Comparison of ENCODE assay signal across 2 cellular contexts in the genomic region with DNA sequence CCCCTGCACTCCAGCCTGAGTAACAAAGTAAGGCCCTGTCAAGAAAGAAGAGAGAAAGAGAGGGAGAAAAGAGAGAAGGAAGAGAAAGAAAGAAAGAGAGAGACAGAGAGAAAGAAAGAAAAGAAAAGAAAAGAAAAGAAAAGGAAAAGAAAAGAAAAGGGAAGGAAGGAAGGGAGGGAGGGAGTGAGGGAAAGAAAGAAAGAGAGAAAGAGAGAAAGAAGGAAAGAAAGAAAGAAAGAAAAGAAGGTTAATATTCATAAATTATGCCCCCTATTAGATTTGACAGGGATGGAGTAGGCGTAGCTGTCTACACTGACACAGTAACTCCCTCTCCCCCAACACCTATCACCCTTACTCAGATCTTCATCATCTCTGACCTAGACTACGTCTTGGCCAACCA.
TF ChIP-seq lines count a peak whose summit lies in the region.

No MANE protein-coding gene starts in this region.

TF ChIP-seq in K562, 482 proteins besides CTCF, POLR2A, EP300 and RAD21:
- TF ChIP-seq, protein P1, sequence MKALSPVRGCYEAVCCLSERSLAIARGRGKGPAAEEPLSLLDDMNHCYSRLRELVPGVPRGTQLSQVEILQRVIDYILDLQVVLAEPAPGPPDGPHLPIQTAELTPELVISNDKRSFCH (CRISPR knock-in tag; IDR thresholded peaks at IDR 0.05): no peak
- TF ChIP-seq, protein P1 (tag; IDR thresholded peaks at IDR 0.05): no peak
- TF ChIP-seq, protein P2, sequence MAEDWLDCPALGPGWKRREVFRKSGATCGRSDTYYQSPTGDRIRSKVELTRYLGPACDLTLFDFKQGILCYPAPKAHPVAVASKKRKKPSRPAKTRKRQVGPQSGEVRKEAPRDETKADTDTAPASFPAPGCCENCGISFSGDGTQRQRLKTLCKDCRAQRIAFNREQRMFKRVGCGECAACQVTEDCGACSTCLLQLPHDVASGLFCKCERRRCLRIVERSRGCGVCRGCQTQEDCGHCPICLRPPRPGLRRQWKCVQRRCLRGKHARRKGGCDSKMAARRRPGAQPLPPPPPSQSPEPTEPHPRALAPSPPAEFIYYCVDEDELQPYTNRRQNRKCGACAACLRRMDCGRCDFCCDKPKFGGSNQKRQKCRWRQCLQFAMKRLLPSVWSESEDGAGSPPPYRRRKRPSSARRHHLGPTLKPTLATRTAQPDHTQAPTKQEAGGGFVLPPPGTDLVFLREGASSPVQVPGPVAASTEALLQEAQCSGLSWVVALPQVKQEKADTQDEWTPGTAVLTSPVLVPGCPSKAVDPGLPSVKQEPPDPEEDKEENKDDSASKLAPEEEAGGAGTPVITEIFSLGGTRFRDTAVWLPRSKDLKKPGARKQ (CRISPR knock-in tag; IDR thresholded peaks at IDR 0.05): no peak
- TF ChIP-seq TGIF2 (CRISPR knock-in tag; IDR thresholded peaks at IDR 0.05) (no peak), RBM34 (IDR thresholded peaks at IDR 0.05; ENCODE audit: borderline replicate concordance, insufficient read depth, low read length) (no peak)
- TF ChIP-seq, protein P3, sequence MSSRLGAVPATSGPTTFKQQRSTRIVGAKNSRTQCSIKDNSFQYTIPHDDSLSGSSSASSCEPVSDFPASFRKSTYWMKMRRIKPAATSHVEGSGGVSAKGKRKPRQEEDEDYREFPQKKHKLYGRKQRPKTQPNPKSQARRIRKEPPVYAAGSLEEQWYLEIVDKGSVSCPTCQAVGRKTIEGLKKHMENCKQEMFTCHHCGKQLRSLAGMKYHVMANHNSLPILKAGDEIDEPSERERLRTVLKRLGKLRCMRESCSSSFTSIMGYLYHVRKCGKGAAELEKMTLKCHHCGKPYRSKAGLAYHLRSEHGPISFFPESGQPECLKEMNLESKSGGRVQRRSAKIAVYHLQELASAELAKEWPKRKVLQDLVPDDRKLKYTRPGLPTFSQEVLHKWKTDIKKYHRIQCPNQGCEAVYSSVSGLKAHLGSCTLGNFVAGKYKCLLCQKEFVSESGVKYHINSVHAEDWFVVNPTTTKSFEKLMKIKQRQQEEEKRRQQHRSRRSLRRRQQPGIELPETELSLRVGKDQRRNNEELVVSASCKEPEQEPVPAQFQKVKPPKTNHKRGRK (tag; IDR thresholded peaks at IDR 0.05): peak; percentile 77
- TF ChIP-seq, protein P4, sequence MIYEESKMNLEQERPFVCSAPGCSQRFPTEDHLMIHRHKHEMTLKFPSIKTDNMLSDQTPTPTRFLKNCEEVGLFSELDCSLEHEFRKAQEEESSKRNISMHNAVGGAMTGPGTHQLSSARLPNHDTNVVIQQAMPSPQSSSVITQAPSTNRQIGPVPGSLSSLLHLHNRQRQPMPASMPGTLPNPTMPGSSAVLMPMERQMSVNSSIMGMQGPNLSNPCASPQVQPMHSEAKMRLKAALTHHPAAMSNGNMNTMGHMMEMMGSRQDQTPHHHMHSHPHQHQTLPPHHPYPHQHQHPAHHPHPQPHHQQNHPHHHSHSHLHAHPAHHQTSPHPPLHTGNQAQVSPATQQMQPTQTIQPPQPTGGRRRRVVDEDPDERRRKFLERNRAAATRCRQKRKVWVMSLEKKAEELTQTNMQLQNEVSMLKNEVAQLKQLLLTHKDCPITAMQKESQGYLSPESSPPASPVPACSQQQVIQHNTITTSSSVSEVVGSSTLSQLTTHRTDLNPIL (CRISPR knock-in tag; IDR thresholded peaks at IDR 0.05): no peak

TF ChIP-seq in SK-N-SH, 30 proteins besides CTCF, POLR2A, EP300 and RAD21:
- TF ChIP-seq SMC3 (IDR thresholded peaks at IDR 0.05; ENCODE audit: low read depth, low read length): no peak
- TF ChIP-seq, protein P5, sequence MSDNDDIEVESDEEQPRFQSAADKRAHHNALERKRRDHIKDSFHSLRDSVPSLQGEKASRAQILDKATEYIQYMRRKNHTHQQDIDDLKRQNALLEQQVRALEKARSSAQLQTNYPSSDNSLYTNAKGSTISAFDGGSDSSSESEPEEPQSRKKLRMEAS (IDR thresholded peaks at IDR 0.05; ENCODE audit: low read depth): no peak
- TF ChIP-seq, protein P6, sequence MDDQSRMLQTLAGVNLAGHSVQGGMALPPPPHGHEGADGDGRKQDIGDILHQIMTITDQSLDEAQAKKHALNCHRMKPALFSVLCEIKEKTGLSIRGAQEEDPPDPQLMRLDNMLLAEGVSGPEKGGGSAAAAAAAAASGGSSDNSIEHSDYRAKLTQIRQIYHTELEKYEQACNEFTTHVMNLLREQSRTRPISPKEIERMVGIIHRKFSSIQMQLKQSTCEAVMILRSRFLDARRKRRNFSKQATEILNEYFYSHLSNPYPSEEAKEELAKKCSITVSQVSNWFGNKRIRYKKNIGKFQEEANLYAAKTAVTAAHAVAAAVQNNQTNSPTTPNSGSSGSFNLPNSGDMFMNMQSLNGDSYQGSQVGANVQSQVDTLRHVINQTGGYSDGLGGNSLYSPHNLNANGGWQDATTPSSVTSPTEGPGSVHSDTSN (IDR thresholded peaks at IDR 0.05): no peak
- TF ChIP-seq, protein P7, sequence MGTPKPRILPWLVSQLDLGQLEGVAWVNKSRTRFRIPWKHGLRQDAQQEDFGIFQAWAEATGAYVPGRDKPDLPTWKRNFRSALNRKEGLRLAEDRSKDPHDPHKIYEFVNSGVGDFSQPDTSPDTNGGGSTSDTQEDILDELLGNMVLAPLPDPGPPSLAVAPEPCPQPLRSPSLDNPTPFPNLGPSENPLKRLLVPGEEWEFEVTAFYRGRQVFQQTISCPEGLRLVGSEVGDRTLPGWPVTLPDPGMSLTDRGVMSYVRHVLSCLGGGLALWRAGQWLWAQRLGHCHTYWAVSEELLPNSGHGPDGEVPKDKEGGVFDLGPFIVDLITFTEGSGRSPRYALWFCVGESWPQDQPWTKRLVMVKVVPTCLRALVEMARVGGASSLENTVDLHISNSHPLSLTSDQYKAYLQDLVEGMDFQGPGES (IDR thresholded peaks at IDR 0.05; ENCODE audit: low read depth, low read length): no peak
- TF ChIP-seq GABPA (IDR thresholded peaks at IDR 0.05; ENCODE audit: low read depth): no peak
- TF ChIP-seq NRF1 (IDR thresholded peaks at IDR 0.05; ENCODE audit: low read depth, low read length): no peak
- TF ChIP-seq TEAD4 (IDR thresholded peaks at IDR 0.05; ENCODE audit: borderline replicate concordance, insufficient read depth): no peak
- TF ChIP-seq, protein P8, sequence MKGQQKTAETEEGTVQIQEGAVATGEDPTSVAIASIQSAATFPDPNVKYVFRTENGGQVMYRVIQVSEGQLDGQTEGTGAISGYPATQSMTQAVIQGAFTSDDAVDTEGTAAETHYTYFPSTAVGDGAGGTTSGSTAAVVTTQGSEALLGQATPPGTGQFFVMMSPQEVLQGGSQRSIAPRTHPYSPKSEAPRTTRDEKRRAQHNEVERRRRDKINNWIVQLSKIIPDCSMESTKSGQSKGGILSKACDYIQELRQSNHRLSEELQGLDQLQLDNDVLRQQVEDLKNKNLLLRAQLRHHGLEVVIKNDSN (IDR thresholded peaks at IDR 0.05; ENCODE audit: borderline replicate concordance, low read depth): no peak
- TF ChIP-seq RCOR1 (IDR thresholded peaks at IDR 0.05; ENCODE audit: low read length): no peak
- no peak for TF ChIP-seq MEF2A (IDR thresholded peaks at IDR 0.05; ENCODE audit: borderline replicate concordance, low read depth)
- no peak for TF ChIP-seq NFIC (IDR thresholded peaks at IDR 0.05; ENCODE audit: borderline replicate concordance)
- TF ChIP-seq, protein P9, sequence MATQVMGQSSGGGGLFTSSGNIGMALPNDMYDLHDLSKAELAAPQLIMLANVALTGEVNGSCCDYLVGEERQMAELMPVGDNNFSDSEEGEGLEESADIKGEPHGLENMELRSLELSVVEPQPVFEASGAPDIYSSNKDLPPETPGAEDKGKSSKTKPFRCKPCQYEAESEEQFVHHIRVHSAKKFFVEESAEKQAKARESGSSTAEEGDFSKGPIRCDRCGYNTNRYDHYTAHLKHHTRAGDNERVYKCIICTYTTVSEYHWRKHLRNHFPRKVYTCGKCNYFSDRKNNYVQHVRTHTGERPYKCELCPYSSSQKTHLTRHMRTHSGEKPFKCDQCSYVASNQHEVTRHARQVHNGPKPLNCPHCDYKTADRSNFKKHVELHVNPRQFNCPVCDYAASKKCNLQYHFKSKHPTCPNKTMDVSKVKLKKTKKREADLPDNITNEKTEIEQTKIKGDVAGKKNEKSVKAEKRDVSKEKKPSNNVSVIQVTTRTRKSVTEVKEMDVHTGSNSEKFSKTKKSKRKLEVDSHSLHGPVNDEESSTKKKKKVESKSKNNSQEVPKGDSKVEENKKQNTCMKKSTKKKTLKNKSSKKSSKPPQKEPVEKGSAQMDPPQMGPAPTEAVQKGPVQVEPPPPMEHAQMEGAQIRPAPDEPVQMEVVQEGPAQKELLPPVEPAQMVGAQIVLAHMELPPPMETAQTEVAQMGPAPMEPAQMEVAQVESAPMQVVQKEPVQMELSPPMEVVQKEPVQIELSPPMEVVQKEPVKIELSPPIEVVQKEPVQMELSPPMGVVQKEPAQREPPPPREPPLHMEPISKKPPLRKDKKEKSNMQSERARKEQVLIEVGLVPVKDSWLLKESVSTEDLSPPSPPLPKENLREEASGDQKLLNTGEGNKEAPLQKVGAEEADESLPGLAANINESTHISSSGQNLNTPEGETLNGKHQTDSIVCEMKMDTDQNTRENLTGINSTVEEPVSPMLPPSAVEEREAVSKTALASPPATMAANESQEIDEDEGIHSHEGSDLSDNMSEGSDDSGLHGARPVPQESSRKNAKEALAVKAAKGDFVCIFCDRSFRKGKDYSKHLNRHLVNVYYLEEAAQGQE (IDR thresholded peaks at IDR 0.05; ENCODE audit: low read depth, low read length): no peak
- no peak for TF ChIP-seq JUND (IDR thresholded peaks at IDR 0.05)
- TF ChIP-seq, protein P10, sequence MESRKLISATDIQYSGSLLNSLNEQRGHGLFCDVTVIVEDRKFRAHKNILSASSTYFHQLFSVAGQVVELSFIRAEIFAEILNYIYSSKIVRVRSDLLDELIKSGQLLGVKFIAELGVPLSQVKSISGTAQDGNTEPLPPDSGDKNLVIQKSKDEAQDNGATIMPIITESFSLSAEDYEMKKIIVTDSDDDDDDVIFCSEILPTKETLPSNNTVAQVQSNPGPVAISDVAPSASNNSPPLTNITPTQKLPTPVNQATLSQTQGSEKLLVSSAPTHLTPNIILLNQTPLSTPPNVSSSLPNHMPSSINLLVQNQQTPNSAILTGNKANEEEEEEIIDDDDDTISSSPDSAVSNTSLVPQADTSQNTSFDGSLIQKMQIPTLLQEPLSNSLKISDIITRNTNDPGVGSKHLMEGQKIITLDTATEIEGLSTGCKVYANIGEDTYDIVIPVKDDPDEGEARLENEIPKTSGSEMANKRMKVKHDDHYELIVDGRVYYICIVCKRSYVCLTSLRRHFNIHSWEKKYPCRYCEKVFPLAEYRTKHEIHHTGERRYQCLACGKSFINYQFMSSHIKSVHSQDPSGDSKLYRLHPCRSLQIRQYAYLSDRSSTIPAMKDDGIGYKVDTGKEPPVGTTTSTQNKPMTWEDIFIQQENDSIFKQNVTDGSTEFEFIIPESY (IDR thresholded peaks at IDR 0.05; ENCODE audit: borderline replicate concordance, low read depth): no peak
- no peak for TF ChIP-seq TCF12 (IDR thresholded peaks at IDR 0.05)
- no peak for TF ChIP-seq YY1 (IDR thresholded peaks at IDR 0.05; ENCODE audit: low read depth)
- TF ChIP-seq TAF1 (IDR thresholded peaks at IDR 0.05; ENCODE audit: borderline replicate concordance, low read depth, low read length): no peak
- no peak for TF ChIP-seq FOSL2 (IDR thresholded peaks at IDR 0.05; ENCODE audit: borderline replicate concordance, low read depth)
- TF ChIP-seq MXI1 (IDR thresholded peaks at IDR 0.05; ENCODE audit: low read depth, low read length): no peak
- TF ChIP-seq SIN3A (IDR thresholded peaks at IDR 0.05; ENCODE audit: borderline replicate concordance, low read depth, low read length): no peak
